In genomic region chr6:6315660-6316059, GRCh38 we compare ENCODE assay signal across 8 cellular contexts. TPM values are rescaled to one million over a fixed set of nuclear protein-coding genes. Genes with fewer than 3 reads are reported as not detected.
DNase-seq lines count a peak whose midpoint lies in the region; ATAC-seq and TF ChIP-seq lines count a peak whose summit lies in the region.

No MANE protein-coding gene starts in this region.

- no peak overlapping the region for H3K4me3 Mint-ChIP-seq in natural killer cell
- H3K4me3 Mint-ChIP-seq in natural killer cell treated with Interleukin-12 subunit alpha and Interleukin-12 subunit beta and Interleukin-15 and Interleukin-18, amount 100 ng/mL, for 72 hours = no peak overlapping the region
- no peak overlapping the region for H3K4me3 Mint-ChIP-seq in activated CD8-positive, alpha-beta T cell treated with anti-CD3 and anti-CD28 coated beads for 36 hours

- DNase-seq in natural killer cell = no peak
- no peak for DNase-seq in natural killer cell treated with Interleukin-12 subunit alpha and Interleukin-12 subunit beta and Interleukin-15 and Interleukin-18, amount 100 ng/mL, for 72 hours (ENCODE audit: low spot score)
- peak; percentile 39 for DNase-seq in MV-4-11 (lab: John Stamatoyannopoulos, UW)
- DNase-seq in activated CD8-positive, alpha-beta T cell treated with anti-CD3 and anti-CD28 coated beads for 36 hours = peak; percentile 58
- peak; percentile 50 for DNase-seq in left cardiac atrium
- DNase-seq in sigmoid colon = no peak
- no peak for DNase-seq in effector CD8-positive, alpha-beta T cell (lab: John Stamatoyannopoulos, UW)

- no peak overlapping the region for H3K4me3 ChIP-seq in sigmoid colon

- peak in 2 of 3 donors; percentile 56 to 63 for ATAC-seq in natural killer cell
- ATAC-seq in natural killer cell treated with Interleukin-12 subunit alpha and Interleukin-12 subunit beta and Interleukin-15 and Interleukin-18, amount 100 ng/mL, for 72 hours = no peak
- peak; percentile 56 for ATAC-seq in activated CD8-positive, alpha-beta T cell treated with anti-CD3 and anti-CD28 coated beads for 36 hours
- ATAC-seq in left cardiac atrium = peak in 1 of 2 donors; percentile 56
- ATAC-seq in HG02610 (IDR thresholded peaks at IDR 0.05; ENCODE audit: unreplicated experiment) = no peak

- CTCF ChIA-PET in activated CD8-positive, alpha-beta T cell treated with anti-CD3 and anti-CD28 coated beads for 36 hours (lab: Charles Lee) = interaction anchor here (1.1 to 1.6 kb wide), 5 partner anchors 10 to 84 kb away, joined by 3 to 4 read pairs (median 3); no protein-coding TSS in a partner anchor

- H3K36me3 ChIP-seq in sigmoid colon = no peaks in the 10 kb centered on the region

- no peaks in the 10 kb centered on the region for H3K4me1 ChIP-seq in sigmoid colon

- TF ChIP-seq POLR2A in sigmoid colon (IDR thresholded peaks at IDR 0.05) = no peak

- H3K27ac ChIP-seq in sigmoid colon = no peak overlapping the region

- H3K27me3 ChIP-seq in sigmoid colon = peaks cover 7 to 22% (median 11%) of the 10 kb centered on the region in 3 donors

- WGBS in sigmoid colon, 2 donors = 18 to 21% methylated on average over 6 of the region's 6 CpGs

- peak; percentile 83 for TF ChIP-seq CTCF in natural killer cell (IDR thresholded peaks at IDR 0.05)
- TF ChIP-seq CTCF in activated CD8-positive, alpha-beta T cell treated with anti-CD3 and anti-CD28 coated beads for 36 hours (IDR thresholded peaks at IDR 0.05) = peak; percentile 77
- TF ChIP-seq CTCF in sigmoid colon (IDR thresholded peaks at IDR 0.05) = peak in 3 of 4 experiments; percentile 38 to 75 (median 61)

- POLR2A ChIA-PET in activated CD8-positive, alpha-beta T cell treated with anti-CD3 and anti-CD28 coated beads for 36 hours (lab: Charles Lee) = interaction anchor here (0.6 kb wide), 1 partner anchor 48 kb away, joined by 3 read pairs; no protein-coding TSS in a partner anchor

- H3K27ac Mint-ChIP-seq in natural killer cell = no peak overlapping the region
- no peak overlapping the region for H3K27ac Mint-ChIP-seq in natural killer cell treated with Interleukin-12 subunit alpha and Interleukin-12 subunit beta and Interleukin-15 and Interleukin-18, amount 100 ng/mL, for 72 hours
- H3K27ac Mint-ChIP-seq in activated CD8-positive, alpha-beta T cell treated with anti-CD3 and anti-CD28 coated beads for 36 hours = no peak overlapping the region

- no peaks in the 10 kb centered on the region for H3K9me3 ChIP-seq in sigmoid colon

- H3K4me1 Mint-ChIP-seq in natural killer cell = no peaks in the 10 kb centered on the region
- no peaks in the 10 kb centered on the region for H3K4me1 Mint-ChIP-seq in natural killer cell treated with Interleukin-12 subunit alpha and Interleukin-12 subunit beta and Interleukin-15 and Interleukin-18, amount 100 ng/mL, for 72 hours (ENCODE audit: low read depth in 2 of 2)
- no peaks in the 10 kb centered on the region for H3K4me1 Mint-ChIP-seq in activated CD8-positive, alpha-beta T cell treated with anti-CD3 and anti-CD28 coated beads for 36 hours (ENCODE audit: low read depth)

- H3K9me3 Mint-ChIP-seq in natural killer cell = no peaks in the 10 kb centered on the region
- no peaks in the 10 kb centered on the region for H3K9me3 Mint-ChIP-seq in natural killer cell treated with Interleukin-12 subunit alpha and Interleukin-12 subunit beta and Interleukin-15 and Interleukin-18, amount 100 ng/mL, for 72 hours
- H3K9me3 Mint-ChIP-seq in activated CD8-positive, alpha-beta T cell treated with anti-CD3 and anti-CD28 coated beads for 36 hours = no peaks in the 10 kb centered on the region

- TF ChIP-seq EP300 in sigmoid colon (IDR thresholded peaks at IDR 0.05) = no peak

- intact Hi-C loops in natural killer cell (cut with micrococcal nuclease) (no loop called here), left cardiac atrium (cut with DNase I) (loop anchor here in 1 of 2 donors (5.0 kb wide), 1 partner anchor 258 kb away; no protein-coding TSS in a partner anchor), sigmoid colon (cut with DNase I) (no loop called here)
- intact Hi-C loops in activated CD8-positive, alpha-beta T cell treated with anti-CD3 and anti-CD28 coated beads for 36 hours (cut with micrococcal nuclease) = no loop called here

- H3K36me3 Mint-ChIP-seq in natural killer cell = no peaks in the 10 kb centered on the region
- H3K36me3 Mint-ChIP-seq in natural killer cell treated with Interleukin-12 subunit alpha and Interleukin-12 subunit beta and Interleukin-15 and Interleukin-18, amount 100 ng/mL, for 72 hours = no peaks in the 10 kb centered on the region
- no peaks in the 10 kb centered on the region for H3K36me3 Mint-ChIP-seq in activated CD8-positive, alpha-beta T cell treated with anti-CD3 and anti-CD28 coated beads for 36 hours (ENCODE audit: low read depth)

- peaks cover 31 to 66% of the 10 kb centered on the region in 2 donors for H3K27me3 Mint-ChIP-seq in natural killer cell (ENCODE audit: low read depth in 2 of 2)
- H3K27me3 Mint-ChIP-seq in natural killer cell treated with Interleukin-12 subunit alpha and Interleukin-12 subunit beta and Interleukin-15 and Interleukin-18, amount 100 ng/mL, for 72 hours = peaks cover 30 to 46% of the 10 kb centered on the region in 2 donors
- H3K27me3 Mint-ChIP-seq in activated CD8-positive, alpha-beta T cell treated with anti-CD3 and anti-CD28 coated beads for 36 hours = peaks cover 34% of the 10 kb centered on the region

RNA-seq across cellular contexts. Expression of gene F13A1, which starts 4.8 kb away (rescaled TPM):
- total RNA-seq in natural killer cell = 10 to 100 TPM in 2 of 3 donors, 1 to 10 TPM in 1; 6.6 to 32.5 (median 16.1) TPM
- total RNA-seq in natural killer cell treated with Interleukin-12 subunit alpha and Interleukin-12 subunit beta and Interleukin-15 and Interleukin-18, amount 100 ng/mL, for 72 hours = not detected
- total RNA-seq in activated CD8-positive, alpha-beta T cell treated with anti-CD3 and anti-CD28 coated beads for 36 hours = not detected
- total RNA-seq in left cardiac atrium = 100 to 1,000 TPM; 122 to 371 TPM
- 100 to 1,000 TPM in 3 of 4 donors, 10 to 100 TPM in 1; 47.9 to 196 (median 154) TPM for total RNA-seq in sigmoid colon
- 10 to 100 TPM; 14.1 to 45.6 (median 37.0) TPM for polyA plus RNA-seq in sigmoid colon

Comparison
In these comparisons a context has a peak if more than half of its experiments do, and no peak if none do; other contexts are left out.
1. ATAC-seq: peak in natural killer cell (2 of 3) and activated CD8-positive, alpha-beta T cell treated with anti-CD3 and anti-CD28 coated beads for 36 hours (single experiment); none in natural killer cell treated with Interleukin-12 subunit alpha and Interleukin-12 subunit beta and Interleukin-15 and Interleukin-18, amount 100 ng/mL, for 72 hours (0 of 2) and HG02610 (single experiment).
2. RNA of gene F13A1, which starts 4.8 kb away (total RNA-seq): 122 to 371 TPM in left cardiac atrium, 47.9 to 196 TPM in sigmoid colon and 6.6 to 32.5 TPM in natural killer cell; not detected in natural killer cell treated with Interleukin-12 subunit alpha and Interleukin-12 subunit beta and Interleukin-15 and Interleukin-18, amount 100 ng/mL, for 72 hours and not detected in activated CD8-positive, alpha-beta T cell treated with anti-CD3 and anti-CD28 coated beads for 36 hours; every median in the first group is over 4 times any median in the second.
3. DNase-seq: peak in MV-4-11 (single experiment), activated CD8-positive, alpha-beta T cell treated with anti-CD3 and anti-CD28 coated beads for 36 hours (single experiment) and left cardiac atrium (single experiment); none in natural killer cell (single experiment), natural killer cell treated with Interleukin-12 subunit alpha and Interleukin-12 subunit beta and Interleukin-15 and Interleukin-18, amount 100 ng/mL, for 72 hours (single experiment), sigmoid colon (single experiment) and effector CD8-positive, alpha-beta T cell (single experiment).
4. Peak in every context shown above with its lines, with median percentiles within 50 percentile points of each other: CTCF ChIP-seq.